ENCODE assay signal across 21 cellular contexts in genomic region chr6:98941319-98941718, GRCh38.
"Had no signal": no experiment of that assay in that cellular context is flagged by ENCODE, and none has a peak within 500 bp of the region (broad histone marks: within the 10 kb centered on the region; RNA-seq: fewer than 3 reads in every experiment).

No MANE protein-coding gene starts in this region.

- H3K9me3 ChIP-seq: neutrophil, uterus had no signal

- ATAC-seq: activated CD8-positive, alpha-beta T cell treated with anti-CD3 and anti-CD28 coated beads for 36 hours; left cardiac atrium; natural killer cell treated with Interleukin-12 subunit alpha and Interleukin-12 subunit beta and Interleukin-15 and Interleukin-18, amount 100 ng/mL, for 72 hours; stimulated activated naive CD8-positive, alpha-beta T cell treated with anti-CD3 and anti-CD28 coated beads, Interleukin-15, amount 100 ng/mL, for 72 hours; T-cell had no signal

- DNase-seq: activated CD4-positive, alpha-beta T cell treated with anti-CD3 and anti-CD28 coated beads, Interleukin-2, amount 10 ng/mL, durations not matched to agents 24 days and 14 days; activated CD8-positive, alpha-beta T cell treated with anti-CD3 and anti-CD28 coated beads for 36 hours; activated naive CD4-positive, alpha-beta T cell treated with Interleukin-2 at 50 U/mL for 16 hours; activated naive CD8-positive, alpha-beta T cell treated with anti-CD3 and anti-CD28 coated beads, Interleukin-2, amount 10 ng/mL, durations not matched to agents 7 days and 5 days; activated T-cell treated with anti-CD3 and anti-CD28 coated beads, Interleukin-2, amount 50 U/mL, for 1 hour; cortex of kidney; effector CD8-positive, alpha-beta T cell; left cardiac atrium; posterior cingulate gyrus; small intestine; stimulated activated CD4-positive, alpha-beta T cell treated with anti-CD3 and anti-CD28 coated beads, Interleukin-15, amount 100 ng/mL, for 24 hours; stimulated activated CD4-positive, alpha-beta T cell treated with anti-CD3 and anti-CD28 coated beads, Interleukin-2, amount 100 ng/mL, for 48 hours; stimulated activated naive CD8-positive, alpha-beta T cell treated with anti-CD3 and anti-CD28 coated beads, Interleukin-15, amount 100 ng/mL, for 72 hours; T-cell; transverse colon; uterus had no signal

- H3K27ac ChIP-seq: esophagus muscularis mucosa, neutrophil, suprapubic skin, transverse colon, uterus had no signal

- H3K36me3 ChIP-seq: esophagus muscularis mucosa, neutrophil, suprapubic skin, transverse colon, uterus had no signal

- H3K4me1 ChIP-seq: uterus had no signal

- H3K4me3 ChIP-seq: esophagus muscularis mucosa, lung, suprapubic skin, transverse colon, uterus had no signal

- H3K27me3 ChIP-seq: esophagus muscularis mucosa, neutrophil, suprapubic skin, transverse colon, uterus had no signal
